In the genomic region with DNA sequence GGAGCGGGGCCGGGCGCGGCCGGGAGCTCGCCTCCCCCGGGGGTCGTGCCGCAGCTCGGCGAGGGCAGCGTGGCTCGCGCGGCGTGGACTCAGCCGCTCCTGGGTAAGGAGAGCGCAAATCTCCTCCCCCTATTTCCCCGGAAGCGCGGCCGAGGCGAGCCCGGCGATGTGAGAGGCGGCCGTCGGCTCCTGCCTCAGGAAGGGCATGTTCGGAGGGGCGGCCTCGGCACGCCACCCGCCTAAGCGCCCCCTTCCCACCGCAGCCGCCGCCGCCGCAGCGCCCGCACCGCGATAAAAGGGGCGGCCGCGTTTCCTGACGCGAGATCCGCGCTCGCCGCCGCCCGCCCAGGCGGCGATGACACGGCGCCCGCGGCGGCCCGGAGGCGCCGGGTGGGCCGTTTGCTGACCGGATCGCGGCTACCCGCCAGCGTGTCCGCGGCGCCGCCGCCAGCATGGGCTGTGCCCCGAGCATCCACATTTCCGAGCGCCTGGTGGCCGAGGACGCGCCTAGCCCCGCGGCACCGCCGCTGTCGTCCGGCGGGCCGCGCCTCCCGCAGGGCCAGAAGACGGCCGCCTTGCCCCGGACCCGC, we compare ENCODE assay signal across 8 cellular contexts. TPM values are rescaled to one million over a fixed set of nuclear protein-coding genes. Genes with fewer than 3 reads are reported as not detected.
DNase-seq lines count a peak whose midpoint lies in the region; ATAC-seq, FAIRE-seq and TF ChIP-seq lines count a peak whose summit lies in the region.

Gene PDE8A, plus strand, starts transcription at position 146 of the 590 bp plus-strand sequence. Its CDS starts 307 bp downstream, at position 453.

- peak; percentile 61 for DNase-seq in GM10248 (ENCODE audit: extremely low spot score)
- peak; percentile 14 for DNase-seq in HTR-8/SVneo (ENCODE audit: insufficient read length, low spot score)
- DNase-seq in activated CD4-positive, alpha-beta T cell treated with anti-CD3 and anti-CD28 coated beads for 48 hours, result peak; percentile 64
- peak in 2 of 3 donors; percentile 38 to 81 for DNase-seq in mucosa of descending colon
- no peak for DNase-seq in NCI-H128 (lab: John Stamatoyannopoulos, UW; ENCODE audit: unreplicated experiment)

- H3K9me3 ChIP-seq in endocrine pancreas (ENCODE audit: control insufficient read depth, low read length), result no peaks in the 10 kb centered on the region
- H3K9me3 ChIP-seq in mucosa of descending colon, result no peaks in the 10 kb centered on the region
- no peaks in the 10 kb centered on the region for H3K9me3 ChIP-seq in thymus (ENCODE audit: control insufficient read depth)

- intact Hi-C loops in mucosa of descending colon (cut with DNase I, micrococcal nuclease), result no loop called here

- TF ChIP-seq CTCF in GM10248 (IDR thresholded peaks at IDR 0.05; ENCODE audit: control extremely low read depth, extremely low read depth, low read depth, missing control alignments) (no peak), mucosa of descending colon (IDR thresholded peaks at IDR 0.05) (no peak)

- FAIRE-seq in HTR-8/SVneo (lab: Jason Lieb, UNC), result no peak

- WGBS in thymus, result under 1% methylated on average over 95 of the region's 95 CpGs

- H3K4me3 ChIP-seq in endocrine pancreas (ENCODE audit: control insufficient read depth, insufficient read depth, low read length) (peak within 1 kb of the TSS; percentile 89), mucosa of descending colon (peak within 1 kb of the TSS; percentile 97), thymus (ENCODE audit: low read length) (peak within 1 kb of the TSS; percentile 83)

- H3K27ac ChIP-seq in thymus (ENCODE audit: low read depth), result peak within 1 kb of the TSS; percentile 94

- H3K36me3 ChIP-seq in endocrine pancreas (ENCODE audit: control insufficient read depth, insufficient read depth, low read length), result no peaks in the 10 kb centered on the region
- H3K36me3 ChIP-seq in mucosa of descending colon (ENCODE audit: low read depth), result no peaks in the 10 kb centered on the region
- H3K36me3 ChIP-seq in thymus (ENCODE audit: control insufficient read depth, insufficient read depth), result no peaks in the 10 kb centered on the region

- H3K27me3 ChIP-seq in endocrine pancreas (ENCODE audit: control insufficient read depth, insufficient read depth, low read length) (no peaks in the 10 kb centered on the region), thymus (ENCODE audit: control insufficient read depth, insufficient read depth) (peaks cover 25% of the 10 kb centered on the region)

- peak; percentile 25 for ATAC-seq in GM21515 (IDR thresholded peaks at IDR 0.05; ENCODE audit: unreplicated experiment)
- ATAC-seq in mucosa of descending colon, result peak; percentile 1

- POLR2A ChIA-PET in GM10248 (lab: Yijun Ruan, JAX), result no interaction called here

- H3K4me1 ChIP-seq in endocrine pancreas (ENCODE audit: control insufficient read depth, insufficient read depth, low read length) (peaks cover 18% of the 10 kb centered on the region), mucosa of descending colon (ENCODE audit: low read depth) (peaks cover 28% of the 10 kb centered on the region), thymus (ENCODE audit: control insufficient read depth, insufficient read depth, low read length) (peaks cover 12% of the 10 kb centered on the region)

- H3K9ac ChIP-seq in endocrine pancreas (ENCODE audit: control insufficient read depth, insufficient read depth, low read length), result peak within 1 kb of the TSS; percentile 65

- CTCF ChIA-PET in GM10248 (lab: Yijun Ruan, JAX), result interaction anchor here (1.0 to 3.4 kb wide), 6 partner anchors 10 to 66 kb away, joined by 3 to 17 read pairs (median 3); no protein-coding TSS in a partner anchor

RNA-seq across cellular contexts. Expression of gene PDE8A, which starts in this region (rescaled TPM):
- total RNA-seq in mucosa of descending colon, result 100 to 1,000 TPM in 1 of 3 donors, 10 to 100 TPM in 2; 79.7 to 117 (median 98.3) TPM
- polyA plus RNA-seq in thymus, result 23.0 TPM
